Comparison of ENCODE assay signal across 35 cellular contexts in genomic region chr16:84132527-84133285, GRCh38. TPM values are rescaled to one million over a fixed set of nuclear protein-coding genes. Genes with fewer than 3 reads are reported as not detected.
A peak's percentile ranks its signal among the peaks of the same experiment; 100 is the strongest.
DNase-seq lines count a peak whose midpoint lies in the region; ATAC-seq and TF ChIP-seq lines count a peak whose summit lies in the region.
"Had no signal": no experiment of that assay in that cellular context is flagged by ENCODE, and none has a peak within 500 bp of the region (broad histone marks: within the 10 kb centered on the region; RNA-seq: fewer than 3 reads in every experiment).

No MANE protein-coding gene starts in this region.

- H2BK15ac ChIP-seq in H9 (ENCODE audit: low read depth, low read length) = no peak overlapping the region
- no peak overlapping the region for H2BK15ac ChIP-seq in mesenchymal stem cell (ENCODE audit: low read depth, poor library complexity, severe bottlenecking)

- H2AK5ac ChIP-seq in H9 (ENCODE audit: insufficient read length, low read length) = no peak overlapping the region
- no peak overlapping the region for H2AK5ac ChIP-seq in mesenchymal stem cell (ENCODE audit: low read length, severe bottlenecking)

- H3T11ph ChIP-seq in H9 (ENCODE audit: low read length) = no peak overlapping the region

- H3K4me3 ChIP-seq in mesenchymal stem cell (ENCODE audit: insufficient read depth in 1 of 2, low read depth in 1 of 2, low read length in 2 of 2) = no peak overlapping the region
- H3K4me3 ChIP-seq: BLaER1 treated with 17β-estradiol and CSF1 and Interleukin-3, amounts not matched to agents 10 nM and 100 nM; breast epithelium; right atrium auricular region; tibial nerve had no signal

- ATAC-seq in WTC11 (no peak), GM21515 (IDR thresholded peaks at IDR 0.05; ENCODE audit: unreplicated experiment) (no peak), HG03469 (IDR thresholded peaks at IDR 0.05; ENCODE audit: unreplicated experiment) (no peak)
- ATAC-seq: activated naive CD4-positive, alpha-beta T cell treated with anti-CD3 and anti-CD28 coated beads, Interleukin-2, amount 50 U/mL, for 72 hours; left colon had no signal

- H3K27me3 Mint-ChIP-seq in H9 (ENCODE audit: low read depth) (no peaks in the 10 kb centered on the region), WTC11 (ENCODE audit: low read depth) (no peaks in the 10 kb centered on the region), Calu3 (ENCODE audit: unreplicated experiment) (no peaks in the 10 kb centered on the region)
- H3K27me3 Mint-ChIP-seq: activated CD4-positive, alpha-beta T cell treated with anti-CD3 and anti-CD28 coated beads, Interleukin-2, amount 10 ng/mL, durations not matched to agents 24 days and 14 days had no signal

- H3K27me3 ChIP-seq in H9 (ENCODE audit: insufficient read depth, low read length) (no peaks in the 10 kb centered on the region), mesenchymal stem cell (ENCODE audit: control insufficient read depth in 1 of 2, insufficient read depth in 1 of 2, low read length in 2 of 2) (no peaks in the 10 kb centered on the region)
- H3K27me3 ChIP-seq: BLaER1 treated with 17β-estradiol and CSF1 and Interleukin-3, amounts not matched to agents 10 nM and 100 nM; breast epithelium; neutrophil; right atrium auricular region; tibial nerve had no signal

- peaks cover 4% of the 10 kb centered on the region; the same call in 1 of the 2 replicates for H3K79me2 ChIP-seq in H9 (ENCODE audit: insufficient read depth, low read length)

- peaks cover 9 to 29% of the 10 kb centered on the region in 2 experiments for H3K36me3 ChIP-seq in mesenchymal stem cell (ENCODE audit: control insufficient read depth in 1 of 2, insufficient read depth in 2 of 2, low read depth in 1 of 2, low read length in 2 of 2)
- H3K36me3 ChIP-seq: breast epithelium had no signal

- no peak overlapping the region for H2BK20ac ChIP-seq in H9 (ENCODE audit: low read depth, low read length, poor library complexity, severe bottlenecking)

- no peak overlapping the region for H3K4me3 Mint-ChIP-seq in H9
- no peak overlapping the region for H3K4me3 Mint-ChIP-seq in WTC11
- no peak overlapping the region for H3K4me3 Mint-ChIP-seq in Calu3 (ENCODE audit: low read depth, unreplicated experiment)
- H3K4me3 Mint-ChIP-seq: activated CD4-positive, alpha-beta T cell treated with anti-CD3 and anti-CD28 coated beads, Interleukin-2, amount 10 ng/mL, durations not matched to agents 24 days and 14 days; immature natural killer cell had no signal

- POLR2A ChIA-PET in WTC11 (lab: Charles Lee) = interaction anchor here (0.6 kb wide), 1 partner anchor 40 kb away, joined by 4 read pairs; no protein-coding TSS in a partner anchor

- CTCF ChIA-PET in WTC11 (lab: Charles Lee) (interaction anchor here (0.6 to 1.0 kb wide), 2 partner anchors 16 to 24 kb away, joined by 3 read pairs; partner anchors contain the start of gene MBTPS1), Calu3 (lab: Charles Lee) (interaction anchor here (0.7 kb wide), 1 partner anchor 20 kb away, joined by 3 read pairs; no protein-coding TSS in a partner anchor)

- H4K5ac ChIP-seq in H9 (ENCODE audit: insufficient read length, low read depth, low read length) = no peak overlapping the region

- H3K9ac ChIP-seq in H9 (ENCODE audit: extremely low read depth, insufficient read length, low read length) = no peak overlapping the region
- H3K9ac ChIP-seq in mesenchymal stem cell (ENCODE audit: low read length) = no peak overlapping the region
- H3K9ac ChIP-seq: BLaER1 treated with 17β-estradiol and CSF1 and Interleukin-3, amounts not matched to agents 10 nM and 100 nM had no signal

- H2BK12ac ChIP-seq in H9 (ENCODE audit: insufficient read length, low read depth, low read length) (no peak overlapping the region), mesenchymal stem cell (ENCODE audit: low read length in 2 of 2) (no peak overlapping the region)

- no peak overlapping the region for H2AFZ ChIP-seq in H9 (ENCODE audit: low read length)
- H2AFZ ChIP-seq in mesenchymal stem cell (ENCODE audit: low read depth, low read length) = no peak overlapping the region

- no peak overlapping the region for H3K56ac ChIP-seq in H9 (ENCODE audit: insufficient read length, low read depth, low read length)

- H3K14ac ChIP-seq in H9 (ENCODE audit: insufficient read depth, low read length) (no peak overlapping the region), mesenchymal stem cell (ENCODE audit: low read length in 2 of 2) (no peak overlapping the region)

- H3K9me3 Mint-ChIP-seq in H9 (no peaks in the 10 kb centered on the region), WTC11 (no peaks in the 10 kb centered on the region), Calu3 (ENCODE audit: low read depth, unreplicated experiment) (no peaks in the 10 kb centered on the region)
- H3K9me3 Mint-ChIP-seq: activated CD4-positive, alpha-beta T cell treated with anti-CD3 and anti-CD28 coated beads, Interleukin-2, amount 10 ng/mL, durations not matched to agents 24 days and 14 days; activated naive CD4-positive, alpha-beta T cell treated with anti-CD3 and anti-CD28 coated beads, Interleukin-2, amount 50 U/mL, for 72 hours; immature natural killer cell had no signal

- no peak overlapping the region for H3K18ac ChIP-seq in H9 (ENCODE audit: insufficient read length, low read depth, low read length)
- no peak overlapping the region for H3K18ac ChIP-seq in mesenchymal stem cell (ENCODE audit: low read depth in 1 of 2, low read length in 2 of 2)

- H3K4me1 Mint-ChIP-seq in H9 (peaks cover 30% of the 10 kb centered on the region in 2 experiments), WTC11 (peaks cover 28% of the 10 kb centered on the region), Calu3 (ENCODE audit: low read depth, unreplicated experiment) (no peaks in the 10 kb centered on the region)

- H3K4me2 ChIP-seq in H9 (ENCODE audit: insufficient read depth, insufficient read length, low read length) (no peak overlapping the region), mesenchymal stem cell (ENCODE audit: low read length, poor library complexity, severe bottlenecking) (peak overlapping the region; percentile 40)

- H3K27ac ChIP-seq in H9 (ENCODE audit: insufficient read length, low read depth, low read length) (no peak overlapping the region), mesenchymal stem cell (ENCODE audit: low read length, poor library complexity, severe bottlenecking) (no peak overlapping the region)
- H3K27ac ChIP-seq: BLaER1 treated with 17β-estradiol and CSF1 and Interleukin-3, amounts not matched to agents 10 nM and 100 nM; breast epithelium; neutrophil; right atrium auricular region; tibial nerve; WERI-Rb-1 had no signal

- DNase-seq in H9 (no peak), WTC11 (ENCODE audit: low spot score) (no peak), mesenchymal stem cell (no peak), Calu3 (no peak), activated T-cell treated with anti-CD3 and anti-CD28 coated beads for 4 hours (no peak)
- DNase-seq: activated CD4-positive, alpha-beta T cell treated with anti-CD3 and anti-CD28 coated beads, Interleukin-2, amount 10 ng/mL, durations not matched to agents 24 days and 14 days; activated CD8-positive, alpha-beta memory T cell treated with anti-CD3 and anti-CD28 coated beads for 24 hours; DMS153; hypothalamus; immature natural killer cell; KG1; left colon; NCI-H1436; NCI-H2081 treated with DMSO at 0.1 percent for 48 hours; NCI-H2227 treated with DMSO at 0.1 percent for 48 hours; NCI-H526; posterior cingulate gyrus; small intestine; stimulated activated CD4-positive, alpha-beta T cell treated with anti-CD3 and anti-CD28 coated beads, Interleukin-2, amount 100 ng/mL, for 24 hours; T1000; WERI-Rb-1 had no signal

- H4K8ac ChIP-seq in H9 (replicated peaks; ENCODE audit: insufficient read length, low read depth, low read length) (no peak overlapping the region), mesenchymal stem cell (ENCODE audit: low read length) (no peak overlapping the region)

- no peaks in the 10 kb centered on the region for H4K20me1 ChIP-seq in H9 (ENCODE audit: control insufficient read depth, insufficient read depth, insufficient read length)

- TF ChIP-seq CTCF in H9 (conservative IDR thresholded peaks at IDR 0.05) (no peak), WTC11 (IDR thresholded peaks at IDR 0.05) (no peak), Calu3 (IDR thresholded peaks at IDR 0.05; ENCODE audit: unreplicated experiment) (no peak)

- no peaks in the 10 kb centered on the region for H3K4me1 ChIP-seq in H9 (ENCODE audit: insufficient read depth, low read length)
- peaks cover 14% of the 10 kb centered on the region for H3K4me1 ChIP-seq in mesenchymal stem cell (ENCODE audit: control insufficient read depth, insufficient read depth, low read depth, low read length)
- H3K4me1 ChIP-seq: breast epithelium had no signal

- H4K91ac ChIP-seq in H9 (ENCODE audit: insufficient read length, low read depth, low read length) (no peak overlapping the region), mesenchymal stem cell (ENCODE audit: low read length) (no peak overlapping the region)

- WGBS in H9 (ENCODE audit: extremely low coverage, insufficient read length, low lambda C conversion rate) = no CpG with 5 or more reads among the region's 7 CpGs
- WGBS in mesenchymal stem cell = 87% methylated on average over 6 of the region's 7 CpGs

- no peak overlapping the region for H2BK5ac ChIP-seq in H9 (ENCODE audit: insufficient read length, low read length)
- H2BK5ac ChIP-seq in mesenchymal stem cell (ENCODE audit: low read depth, low read length, poor library complexity, severe bottlenecking) = no peak overlapping the region

- no peaks in the 10 kb centered on the region for H3K9me3 ChIP-seq in H9 (ENCODE audit: control insufficient read depth, low read depth, low read length)
- no peaks in the 10 kb centered on the region for H3K9me3 ChIP-seq in mesenchymal stem cell (ENCODE audit: control insufficient read depth, low read length)
- H3K9me3 ChIP-seq: BLaER1 treated with 17β-estradiol and CSF1 and Interleukin-3, amounts not matched to agents 10 nM and 100 nM; breast epithelium; neutrophil; right atrium auricular region; tibial nerve had no signal

- intact Hi-C loops in Calu3 (cut with micrococcal nuclease; ENCODE audit: unreplicated experiment) = no loop called here

- H3K36me3 Mint-ChIP-seq in H9 (ENCODE audit: insufficient read depth in 1 of 3, low read depth in 3 of 3) (peaks cover 9 to 35% (median 25%) of the 10 kb centered on the region in 3 experiments; a peak in 6 of 7 replicates), WTC11 (peaks cover 26% of the 10 kb centered on the region), Calu3 (ENCODE audit: insufficient read depth, unreplicated experiment) (peaks cover 5% of the 10 kb centered on the region)
- H3K36me3 Mint-ChIP-seq: activated naive CD4-positive, alpha-beta T cell treated with anti-CD3 and anti-CD28 coated beads, Interleukin-2, amount 50 U/mL, for 72 hours had no signal

- H3K23ac ChIP-seq in H9 (ENCODE audit: insufficient read length, low read depth, low read length) = no peak overlapping the region
- peak overlapping the region in 1 of 2 experiments; percentile 53 for H3K23ac ChIP-seq in mesenchymal stem cell (ENCODE audit: low read length in 2 of 2)

- BruUV-seq in Calu3 (replicated peaks; lab: Mats Ljungman, UMichigan) = no TSS peak

- no peaks in the 10 kb centered on the region for H3K23me2 ChIP-seq in H9 (ENCODE audit: insufficient read length, low read depth, low read length, poor library complexity, severe bottlenecking)

- H3K4ac ChIP-seq in H9 (ENCODE audit: low read depth, low read length) = no peak overlapping the region
- no peak overlapping the region for H3K4ac ChIP-seq in mesenchymal stem cell (ENCODE audit: low read depth in 1 of 2, low read length in 2 of 2)

- H3K27ac Mint-ChIP-seq in H9 (peak overlapping the region in 2 of 3 experiments; percentile 50 to 69; a peak in 3 of 7 replicates), WTC11 (0 out of 2 replicates have a peak overlapping the region, but pooled peaks have one; percentile 52), Calu3 (ENCODE audit: unreplicated experiment) (no peak overlapping the region)
- H3K27ac Mint-ChIP-seq: activated CD4-positive, alpha-beta T cell treated with anti-CD3 and anti-CD28 coated beads, Interleukin-2, amount 10 ng/mL, durations not matched to agents 24 days and 14 days; activated naive CD4-positive, alpha-beta T cell treated with anti-CD3 and anti-CD28 coated beads, Interleukin-2, amount 50 U/mL, for 72 hours had no signal

- H2BK120ac ChIP-seq in H9 (ENCODE audit: low read depth, low read length, poor library complexity, severe bottlenecking) (no peak overlapping the region), mesenchymal stem cell (ENCODE audit: low read depth, low read length) (no peak overlapping the region)

- H3K79me1 ChIP-seq in H9 (ENCODE audit: insufficient read depth, low read depth, low read length, poor library complexity, severe bottlenecking) (peaks cover under 1% of the 10 kb centered on the region), mesenchymal stem cell (replicated peaks; ENCODE audit: low read length, poor library complexity, severe bottlenecking) (peaks cover 35% of the 10 kb centered on the region)

RNA-seq across cellular contexts. Expression of gene HSDL1, which starts 12.3 kb away (rescaled TPM):
- total RNA-seq in H9 (2021) (34.2 and 38.2 TPM in 2 replicates), WTC11 (2021) (48.6 to 58.1 TPM (median 53.4 TPM) in 3 replicates), Calu3 (2022) (20.8 and 23.0 TPM in 2 replicates)
- 17.9 TPM for polyA plus RNA-seq in mesenchymal stem cell (2013, experiment 1 of 2)
- polyA plus RNA-seq in mesenchymal stem cell (2013, experiment 2 of 2) = 17.7 TPM

RNA-seq across cellular contexts. Expression of gene DNAAF1, which starts 12.4 kb away (rescaled TPM):
- total RNA-seq in H9 (2021) (0.15 TPM in 1 of 2 replicates, not detected in the other), WTC11 (2021) (0.09 to 0.62 TPM (median 0.20 TPM) in 3 replicates), Calu3 (2022) (0.32 TPM in 1 of 2 replicates, not detected in the other)
- 0.14 TPM for polyA plus RNA-seq in mesenchymal stem cell (2013, experiment 1 of 2)
- polyA plus RNA-seq in mesenchymal stem cell (2013, experiment 2 of 2) = 0.10 TPM
- total RNA-seq: activated CD4-positive, alpha-beta T cell treated with anti-CD3 and anti-CD28 coated beads, Interleukin-2, amount 10 ng/mL, durations not matched to agents 24 days and 14 days; activated naive CD4-positive, alpha-beta T cell treated with anti-CD3 and anti-CD28 coated beads, Interleukin-2, amount 50 U/mL, for 72 hours; chondrocyte; glomerular endothelial cell; HT1080 had no signal
- polyA plus RNA-seq: AG04450 had no signal

RNA-seq across cellular contexts. Expression of gene MBTPS1, which starts 16.0 kb away (rescaled TPM):
- total RNA-seq in H9 (2021) (46.8 and 48.7 TPM in 2 replicates), WTC11 (2021) (45.1 to 47.4 TPM (median 46.9 TPM) in 3 replicates), Calu3 (2022) (116 and 130 TPM in 2 replicates)
- polyA plus RNA-seq in mesenchymal stem cell (2013, experiment 1 of 2) = 107 TPM
- 109 TPM for polyA plus RNA-seq in mesenchymal stem cell (2013, experiment 2 of 2)

RNA-seq across cellular contexts. Expression of gene TAF1C, which starts 54.2 kb away (rescaled TPM):
- 78.6 and 81.3 TPM in 2 replicates for total RNA-seq in H9 (2021)
- 71.2 to 89.7 TPM (median 74.7 TPM) in 3 replicates for total RNA-seq in WTC11 (2021)
- 24.3 TPM for polyA plus RNA-seq in mesenchymal stem cell (2013, experiment 1 of 2)
- polyA plus RNA-seq in mesenchymal stem cell (2013, experiment 2 of 2) = 22.1 TPM
- 77.4 and 78.5 TPM in 2 replicates for total RNA-seq in Calu3 (2022)

RNA-seq across cellular contexts. Expression of gene ADAD2, which starts 58.3 kb away (rescaled TPM):
- total RNA-seq in H9 (2021) = 0.99 and 1.0 TPM in 2 replicates
- total RNA-seq in WTC11 (2021) = 0.71 to 1.6 TPM (median 1.4 TPM) in 3 replicates
- polyA plus RNA-seq in mesenchymal stem cell (2013, experiment 1 of 2) = not detected
- polyA plus RNA-seq in mesenchymal stem cell (2013, experiment 2 of 2) = not detected
- not detected in 2 replicates for total RNA-seq in Calu3 (2022)
- total RNA-seq: activated CD4-positive, alpha-beta T cell treated with anti-CD3 and anti-CD28 coated beads, Interleukin-2, amount 10 ng/mL, durations not matched to agents 24 days and 14 days; chondrocyte; H4; HT1080; lung microvascular endothelial cell had no signal
- polyA plus RNA-seq: AG04450 had no signal
